Comparison of ENCODE assay signal across 18 cellular contexts in the genomic region with DNA sequence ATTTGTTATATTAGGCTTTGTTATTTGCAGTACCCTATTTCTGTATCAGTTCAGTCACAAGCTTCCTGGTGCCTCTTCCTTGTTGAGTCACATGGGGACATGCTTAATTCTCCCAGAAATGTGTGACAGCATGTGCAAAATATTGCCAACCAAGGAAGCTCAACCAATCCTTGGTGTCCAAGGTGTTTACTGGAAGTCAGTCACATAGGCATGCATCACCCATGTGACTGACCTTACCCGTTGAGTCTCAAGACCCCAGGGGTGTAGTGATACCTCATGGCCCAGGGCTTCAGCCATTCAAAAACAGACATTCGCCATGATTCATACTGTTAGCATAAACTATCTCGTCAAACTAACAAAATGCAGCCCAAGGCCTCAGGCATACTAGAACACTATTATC. TPM values are rescaled to one million over a fixed set of nuclear protein-coding genes. Genes with fewer than 3 reads are reported as not detected.
DNase-seq lines count a peak whose midpoint lies in the region; ATAC-seq and TF ChIP-seq lines count a peak whose summit lies in the region.
"Had no signal": no experiment of that assay in that cellular context is flagged by ENCODE, and none has a peak within 500 bp of the region (broad histone marks: within the 10 kb centered on the region; RNA-seq: fewer than 3 reads in every experiment).

No MANE protein-coding gene starts in this region.

- no CpG with 5 or more reads among the region's 3 CpGs for WGBS in trophoblast cell (ENCODE audit: extremely low coverage, insufficient coverage, insufficient read length)

- DNase-seq in ELR (ENCODE audit: low read depth): peak; percentile 99
- peak; percentile 18 for DNase-seq in RKO (ENCODE audit: low spot score)
- peak; percentile 97 to 98 for DNase-seq in trophoblast cell
- DNase-seq in pons (ENCODE audit: low spot score): no peak
- no peak for DNase-seq in GM13976 (ENCODE audit: low spot score)
- no peak for DNase-seq in 8988T
- DNase-seq: activated CD4-positive, alpha-beta memory T cell treated with anti-CD3 and anti-CD28 coated beads for 36 hours; activated T-cell treated with anti-CD3 and anti-CD28 coated beads, Interleukin-2, amount 50 U/mL, for 4 hours; central memory CD4-positive, alpha-beta T cell; DMS 273 treated with DMSO at 0.1 percent for 48 hours; effector memory CD8-positive, alpha-beta T cell; MM.1S; NCI-H187 treated with DMSO at 0.1 percent for 48 hours; NCI-H524; stimulated activated CD4-positive, alpha-beta T cell treated with anti-CD3 and anti-CD28 coated beads, Interleukin-2, amount 100 ng/mL, for 48 hours had no signal

- H3K4me3 ChIP-seq in trophoblast cell (ENCODE audit: low read depth, low read length): no peak overlapping the region
- H3K4me3 ChIP-seq: gastroesophageal sphincter had no signal

- no peak overlapping the region for H3K14ac ChIP-seq in trophoblast cell (ENCODE audit: low read length)

- no peaks in the 10 kb centered on the region for H3K36me3 ChIP-seq in trophoblast cell (ENCODE audit: control insufficient read depth in 1 of 2, insufficient read depth in 2 of 2, low read length in 2 of 2)

- H3K27ac ChIP-seq in trophoblast cell (ENCODE audit: low read depth, low read length): peak overlapping the region; percentile 52
- H3K27ac ChIP-seq: gastroesophageal sphincter had no signal

- H3K9me3 ChIP-seq in trophoblast cell (ENCODE audit: insufficient read depth, low read depth, low read length): no peaks in the 10 kb centered on the region
- H3K9me3 ChIP-seq: gastroesophageal sphincter had no signal

- no peaks in the 10 kb centered on the region for H3K79me2 ChIP-seq in trophoblast cell (ENCODE audit: control insufficient read depth, insufficient read depth, low read length, poor library complexity)

- no peaks in the 10 kb centered on the region for H3K27me3 ChIP-seq in trophoblast cell (ENCODE audit: insufficient read depth, low read length)
- H3K27me3 ChIP-seq: gastroesophageal sphincter had no signal

- no peak overlapping the region for H2BK5ac ChIP-seq in trophoblast cell (ENCODE audit: low read depth, low read length, poor library complexity)

- no peak overlapping the region for H2BK120ac ChIP-seq in trophoblast cell (ENCODE audit: insufficient read depth, low read length, poor library complexity)

- H3K23ac ChIP-seq in trophoblast cell (ENCODE audit: low read length): no peak overlapping the region

- H2BK12ac ChIP-seq in trophoblast cell (ENCODE audit: low read length): no peak overlapping the region

- H4K8ac ChIP-seq in trophoblast cell (ENCODE audit: low read depth, low read length): no peak overlapping the region

- ATAC-seq in esophagus mucosa: peak; percentile 84
- ATAC-seq: activated T-cell treated with anti-CD3 and anti-CD28 coated beads, Interleukin-2, amount 50 U/mL, for 4 hours; effector memory CD8-positive, alpha-beta T cell; gastroesophageal sphincter; sciatic nerve had no signal

- peaks cover 3 to 11% of the 10 kb centered on the region in 2 experiments for H3K4me1 ChIP-seq in trophoblast cell (ENCODE audit: control insufficient read depth in 1 of 2, insufficient read depth in 2 of 2, low read length in 2 of 2)
- H3K4me1 ChIP-seq: gastroesophageal sphincter had no signal

- TF ChIP-seq CTCF in GM13976 (IDR thresholded peaks at IDR 0.05; ENCODE audit: borderline replicate concordance, control extremely low read depth, extremely low read depth, insufficient read depth, missing control alignments): no peak

- no peak overlapping the region for H4K12ac ChIP-seq in trophoblast cell (ENCODE audit: low read depth, low read length)

- in situ Hi-C loops in GM13976 (cut with MboI; ENCODE audit: low sequenced_read_pairs, unreplicated experiment): no loop called here

- H4K91ac ChIP-seq in trophoblast cell (ENCODE audit: low read depth, low read length): no peak overlapping the region

- peaks cover 4% of the 10 kb centered on the region for H3K79me1 ChIP-seq in trophoblast cell (ENCODE audit: low read length)

- no peak overlapping the region for H3K9ac ChIP-seq in trophoblast cell (ENCODE audit: low read length)

- H3K4ac ChIP-seq in trophoblast cell (ENCODE audit: low read depth, low read length): no peak overlapping the region

- no peak overlapping the region for H2AK5ac ChIP-seq in trophoblast cell (ENCODE audit: low read length)

- H3K4me2 ChIP-seq in trophoblast cell (ENCODE audit: low read length): no peak overlapping the region

- H2AFZ ChIP-seq in trophoblast cell (ENCODE audit: insufficient read depth, low read length, poor library complexity): no peak overlapping the region

- no peak overlapping the region for H3K18ac ChIP-seq in trophoblast cell (ENCODE audit: low read length)

RNA-seq across cellular contexts. Expression of gene ANKDD1B, which starts 9.3 kb away (rescaled TPM):
- 0.28 TPM for total RNA-seq in esophagus mucosa
- 0.07 and 0.10 TPM in 2 replicates for polyA plus RNA-seq in trophoblast cell (2013)
- total RNA-seq: activated CD4-positive, alpha-beta memory T cell treated with anti-CD3 and anti-CD28 coated beads for 36 hours had no signal

Comparison
In these comparisons a context has a peak if more than half of its experiments do, and no peak if none do; other contexts are left out.
1. DNase-seq: peak in ELR (single experiment), RKO (single experiment) and trophoblast cell (2 of 2); none in pons (single experiment), GM13976 (single experiment) and 8988T (single experiment).